Comparison of ENCODE assay signal across 1 cellular context in the genomic region with DNA sequence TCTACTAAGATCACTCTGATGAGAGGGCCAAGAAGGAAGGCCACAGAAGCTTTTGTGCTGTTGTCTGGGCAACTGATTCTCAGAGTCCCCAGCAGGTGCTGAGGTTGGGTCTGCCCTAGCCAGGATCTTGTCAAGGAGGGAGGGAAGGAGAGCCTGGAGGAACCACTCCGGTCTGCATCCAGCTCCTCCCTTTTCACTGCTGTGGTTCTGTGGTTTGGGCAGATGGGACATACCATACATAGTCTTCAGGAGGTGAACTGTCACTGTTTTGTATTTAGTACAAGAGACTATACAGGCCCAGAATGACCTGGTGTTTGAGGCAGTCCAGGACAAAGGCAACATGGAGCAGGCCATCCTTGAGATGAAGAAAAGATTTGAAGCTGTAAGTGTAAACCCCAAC.
TF ChIP-seq lines count a peak whose summit lies in the region.

No MANE protein-coding gene starts in this region.

TF ChIP-seq in GM23338, 12 proteins besides CTCF, POLR2A, EP300 and RAD21 (continued from another document):
- TF ChIP-seq CREB1 (CRISPR knock-in tag; IDR thresholded peaks at IDR 0.05; ENCODE audit: low read depth) (no peak), EZH2 (IDR thresholded peaks at IDR 0.05; ENCODE audit: low read depth, unreplicated experiment) (no peak), ZNF114 (CRISPR knock-in tag; IDR thresholded peaks at IDR 0.05) (no peak), JUNB (IDR thresholded peaks at IDR 0.05; ENCODE audit: unreplicated experiment) (no peak)
- TF ChIP-seq, protein P1, sequence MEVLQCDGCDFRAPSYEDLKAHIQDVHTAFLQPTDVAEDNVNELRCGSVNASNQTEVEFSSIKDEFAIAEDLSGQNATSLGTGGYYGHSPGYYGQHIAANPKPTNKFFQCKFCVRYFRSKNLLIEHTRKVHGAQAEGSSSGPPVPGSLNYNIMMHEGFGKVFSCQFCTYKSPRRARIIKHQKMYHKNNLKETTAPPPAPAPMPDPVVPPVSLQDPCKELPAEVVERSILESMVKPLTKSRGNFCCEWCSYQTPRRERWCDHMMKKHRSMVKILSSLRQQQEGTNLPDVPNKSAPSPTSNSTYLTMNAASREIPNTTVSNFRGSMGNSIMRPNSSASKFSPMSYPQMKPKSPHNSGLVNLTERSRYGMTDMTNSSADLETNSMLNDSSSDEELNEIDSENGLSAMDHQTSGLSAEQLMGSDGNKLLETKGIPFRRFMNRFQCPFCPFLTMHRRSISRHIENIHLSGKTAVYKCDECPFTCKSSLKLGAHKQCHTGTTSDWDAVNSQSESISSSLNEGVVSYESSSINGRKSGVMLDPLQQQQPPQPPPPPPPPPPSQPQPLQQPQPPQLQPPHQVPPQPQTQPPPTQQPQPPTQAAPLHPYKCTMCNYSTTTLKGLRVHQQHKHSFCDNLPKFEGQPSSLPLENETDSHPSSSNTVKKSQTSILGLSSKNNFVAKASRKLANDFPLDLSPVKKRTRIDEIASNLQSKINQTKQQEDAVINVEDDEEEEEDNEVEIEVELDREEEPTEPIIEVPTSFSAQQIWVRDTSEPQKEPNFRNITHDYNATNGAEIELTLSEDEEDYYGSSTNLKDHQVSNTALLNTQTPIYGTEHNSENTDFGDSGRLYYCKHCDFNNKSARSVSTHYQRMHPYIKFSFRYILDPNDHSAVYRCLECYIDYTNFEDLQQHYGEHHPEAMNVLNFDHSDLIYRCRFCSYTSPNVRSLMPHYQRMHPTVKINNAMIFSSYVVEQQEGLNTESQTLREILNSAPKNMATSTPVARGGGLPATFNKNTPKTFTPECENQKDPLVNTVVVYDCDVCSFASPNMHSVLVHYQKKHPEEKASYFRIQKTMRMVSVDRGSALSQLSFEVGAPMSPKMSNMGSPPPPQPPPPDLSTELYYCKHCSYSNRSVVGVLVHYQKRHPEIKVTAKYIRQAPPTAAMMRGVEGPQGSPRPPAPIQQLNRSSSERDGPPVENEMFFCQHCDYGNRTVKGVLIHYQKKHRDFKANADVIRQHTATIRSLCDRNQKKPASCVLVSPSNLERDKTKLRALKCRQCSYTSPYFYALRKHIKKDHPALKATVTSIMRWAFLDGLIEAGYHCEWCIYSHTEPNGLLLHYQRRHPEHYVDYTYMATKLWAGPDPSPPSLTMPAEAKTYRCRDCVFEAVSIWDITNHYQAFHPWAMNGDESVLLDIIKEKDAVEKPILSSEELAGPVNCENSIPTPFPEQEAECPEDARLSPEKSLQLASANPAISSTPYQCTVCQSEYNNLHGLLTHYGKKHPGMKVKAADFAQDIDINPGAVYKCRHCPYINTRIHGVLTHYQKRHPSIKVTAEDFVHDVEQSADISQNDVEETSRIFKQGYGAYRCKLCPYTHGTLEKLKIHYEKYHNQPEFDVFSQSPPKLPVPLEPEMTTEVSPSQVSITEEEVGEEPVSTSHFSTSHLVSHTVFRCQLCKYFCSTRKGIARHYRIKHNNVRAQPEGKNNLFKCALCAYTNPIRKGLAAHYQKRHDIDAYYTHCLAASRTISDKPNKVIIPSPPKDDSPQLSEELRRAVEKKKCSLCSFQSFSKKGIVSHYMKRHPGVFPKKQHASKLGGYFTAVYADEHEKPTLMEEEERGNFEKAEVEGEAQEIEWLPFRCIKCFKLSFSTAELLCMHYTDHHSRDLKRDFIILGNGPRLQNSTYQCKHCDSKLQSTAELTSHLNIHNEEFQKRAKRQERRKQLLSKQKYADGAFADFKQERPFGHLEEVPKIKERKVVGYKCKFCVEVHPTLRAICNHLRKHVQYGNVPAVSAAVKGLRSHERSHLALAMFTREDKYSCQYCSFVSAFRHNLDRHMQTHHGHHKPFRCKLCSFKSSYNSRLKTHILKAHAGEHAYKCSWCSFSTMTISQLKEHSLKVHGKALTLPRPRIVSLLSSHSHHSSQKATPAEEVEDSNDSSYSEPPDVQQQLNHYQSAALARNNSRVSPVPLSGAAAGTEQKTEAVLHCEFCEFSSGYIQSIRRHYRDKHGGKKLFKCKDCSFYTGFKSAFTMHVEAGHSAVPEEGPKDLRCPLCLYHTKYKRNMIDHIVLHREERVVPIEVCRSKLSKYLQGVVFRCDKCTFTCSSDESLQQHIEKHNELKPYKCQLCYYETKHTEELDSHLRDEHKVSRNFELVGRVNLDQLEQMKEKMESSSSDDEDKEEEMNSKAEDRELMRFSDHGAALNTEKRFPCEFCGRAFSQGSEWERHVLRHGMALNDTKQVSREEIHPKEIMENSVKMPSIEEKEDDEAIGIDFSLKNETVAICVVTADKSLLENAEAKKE (CRISPR knock-in tag; IDR thresholded peaks at IDR 0.05): no peak
TF ChIP-seq in GM23338: peak in this region for 0.
